ENCODE assay signal across 1 cellular context in genomic region chr1:1599919-1600860, GRCh38.
TF ChIP-seq lines count a peak whose summit lies in the region.

FNDC10 (minus strand) TSS chr1:1600135; CDS start chr1:1600015, 120 bp downstream.

TF ChIP-seq in HepG2, 621 proteins besides CTCF, POLR2A, EP300 and RAD21 (continued from another document and continues in another):
- TF ChIP-seq PAX8 (CRISPR knock-in tag; IDR thresholded peaks at IDR 0.05; ENCODE audit: borderline replicate concordance) = no peak
- TF ChIP-seq, protein P1, sequence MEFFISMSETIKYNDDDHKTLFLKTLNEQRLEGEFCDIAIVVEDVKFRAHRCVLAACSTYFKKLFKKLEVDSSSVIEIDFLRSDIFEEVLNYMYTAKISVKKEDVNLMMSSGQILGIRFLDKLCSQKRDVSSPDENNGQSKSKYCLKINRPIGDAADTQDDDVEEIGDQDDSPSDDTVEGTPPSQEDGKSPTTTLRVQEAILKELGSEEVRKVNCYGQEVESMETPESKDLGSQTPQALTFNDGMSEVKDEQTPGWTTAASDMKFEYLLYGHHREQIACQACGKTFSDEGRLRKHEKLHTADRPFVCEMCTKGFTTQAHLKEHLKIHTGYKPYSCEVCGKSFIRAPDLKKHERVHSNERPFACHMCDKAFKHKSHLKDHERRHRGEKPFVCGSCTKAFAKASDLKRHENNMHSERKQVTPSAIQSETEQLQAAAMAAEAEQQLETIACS (CRISPR knock-in tag; IDR thresholded peaks at IDR 0.05) = 0 out of 2 replicates have a peak, but pooled peaks have one; percentile 27
- no peak for TF ChIP-seq ZNF446 (CRISPR knock-in tag; IDR thresholded peaks at IDR 0.05)
- TF ChIP-seq, protein P2, sequence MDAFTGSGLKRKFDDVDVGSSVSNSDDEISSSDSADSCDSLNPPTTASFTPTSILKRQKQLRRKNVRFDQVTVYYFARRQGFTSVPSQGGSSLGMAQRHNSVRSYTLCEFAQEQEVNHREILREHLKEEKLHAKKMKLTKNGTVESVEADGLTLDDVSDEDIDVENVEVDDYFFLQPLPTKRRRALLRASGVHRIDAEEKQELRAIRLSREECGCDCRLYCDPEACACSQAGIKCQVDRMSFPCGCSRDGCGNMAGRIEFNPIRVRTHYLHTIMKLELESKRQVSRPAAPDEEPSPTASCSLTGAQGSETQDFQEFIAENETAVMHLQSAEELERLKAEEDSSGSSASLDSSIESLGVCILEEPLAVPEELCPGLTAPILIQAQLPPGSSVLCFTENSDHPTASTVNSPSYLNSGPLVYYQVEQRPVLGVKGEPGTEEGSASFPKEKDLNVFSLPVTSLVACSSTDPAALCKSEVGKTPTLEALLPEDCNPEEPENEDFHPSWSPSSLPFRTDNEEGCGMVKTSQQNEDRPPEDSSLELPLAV (CRISPR knock-in tag; conservative IDR thresholded peaks at IDR 0.05; ENCODE audit: low read depth) = no peak
- no peak for TF ChIP-seq ZNF44 (CRISPR knock-in tag; IDR thresholded peaks at IDR 0.05)
- TF ChIP-seq, protein P3, sequence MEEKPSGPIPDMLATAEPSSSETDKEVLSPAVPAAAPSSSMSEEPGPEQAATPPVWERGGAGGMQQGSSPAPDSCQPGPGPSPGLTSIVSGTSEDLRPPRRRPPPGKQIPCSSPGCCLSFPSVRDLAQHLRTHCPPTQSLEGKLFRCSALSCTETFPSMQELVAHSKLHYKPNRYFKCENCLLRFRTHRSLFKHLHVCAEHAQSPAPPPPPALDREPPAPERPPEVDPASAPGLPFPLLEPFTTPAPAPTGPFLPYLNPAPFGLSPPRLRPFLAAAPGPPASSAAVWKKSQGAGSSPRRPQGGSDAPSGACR (CRISPR knock-in tag; IDR thresholded peaks at IDR 0.05) = 0 out of 2 replicates have a peak, but pooled peaks have one; percentile 23
- TF ChIP-seq ZNF274 (CRISPR knock-in tag; IDR thresholded peaks at IDR 0.05) = 0 out of 2 replicates have a peak, but pooled peaks have one; percentile 11
- TF ChIP-seq, protein P4, sequence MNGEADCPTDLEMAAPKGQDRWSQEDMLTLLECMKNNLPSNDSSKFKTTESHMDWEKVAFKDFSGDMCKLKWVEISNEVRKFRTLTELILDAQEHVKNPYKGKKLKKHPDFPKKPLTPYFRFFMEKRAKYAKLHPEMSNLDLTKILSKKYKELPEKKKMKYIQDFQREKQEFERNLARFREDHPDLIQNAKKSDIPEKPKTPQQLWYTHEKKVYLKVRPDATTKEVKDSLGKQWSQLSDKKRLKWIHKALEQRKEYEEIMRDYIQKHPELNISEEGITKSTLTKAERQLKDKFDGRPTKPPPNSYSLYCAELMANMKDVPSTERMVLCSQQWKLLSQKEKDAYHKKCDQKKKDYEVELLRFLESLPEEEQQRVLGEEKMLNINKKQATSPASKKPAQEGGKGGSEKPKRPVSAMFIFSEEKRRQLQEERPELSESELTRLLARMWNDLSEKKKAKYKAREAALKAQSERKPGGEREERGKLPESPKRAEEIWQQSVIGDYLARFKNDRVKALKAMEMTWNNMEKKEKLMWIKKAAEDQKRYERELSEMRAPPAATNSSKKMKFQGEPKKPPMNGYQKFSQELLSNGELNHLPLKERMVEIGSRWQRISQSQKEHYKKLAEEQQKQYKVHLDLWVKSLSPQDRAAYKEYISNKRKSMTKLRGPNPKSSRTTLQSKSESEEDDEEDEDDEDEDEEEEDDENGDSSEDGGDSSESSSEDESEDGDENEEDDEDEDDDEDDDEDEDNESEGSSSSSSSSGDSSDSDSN (CRISPR knock-in tag; IDR thresholded peaks at IDR 0.05) = peak; percentile 49; the same call in 1 of the 2 replicates
- TF ChIP-seq, protein P5, sequence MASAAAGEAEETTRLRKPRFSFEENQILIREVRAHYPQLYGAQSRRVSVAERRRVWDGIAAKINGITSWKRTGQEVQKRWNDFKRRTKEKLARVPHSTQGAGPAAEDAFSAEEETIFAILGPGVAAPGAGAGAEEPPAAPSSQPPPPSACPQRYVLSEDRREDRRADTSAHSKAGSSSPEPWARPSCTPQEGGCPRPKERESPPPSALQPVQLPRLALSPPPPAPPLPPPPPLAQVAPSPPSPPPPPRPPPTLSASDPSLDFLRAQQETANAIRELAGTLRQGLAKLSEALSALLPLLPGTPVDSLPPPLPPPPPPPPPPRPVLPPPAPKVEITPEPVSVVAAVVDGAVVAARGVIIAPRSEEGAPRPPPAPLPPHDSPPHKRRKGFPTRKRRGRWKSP (CRISPR knock-in tag; IDR thresholded peaks at IDR 0.05) = no peak
- 0 out of 2 replicates have a peak, but pooled peaks have one; percentile 20 for TF ChIP-seq ZNF589 (CRISPR knock-in tag; conservative IDR thresholded peaks at IDR 0.05)
- 0 out of 2 replicates have a peak, but pooled peaks have one; percentile 35 for TF ChIP-seq ZC3H13 (CRISPR knock-in tag; IDR thresholded peaks at IDR 0.05)
- no peak for TF ChIP-seq KLF16 (CRISPR knock-in tag; IDR thresholded peaks at IDR 0.05)
- TF ChIP-seq HNRNPK (IDR thresholded peaks at IDR 0.05; ENCODE audit: low read depth, low read length, poor library complexity, severe bottlenecking) = peak; percentile 63
- 0 out of 2 replicates have a peak, but pooled peaks have one; percentile 51 for TF ChIP-seq ARNT2 (CRISPR knock-in tag; IDR thresholded peaks at IDR 0.05; ENCODE audit: low read depth)
- no peak for TF ChIP-seq ZNF761 (CRISPR knock-in tag; conservative IDR thresholded peaks at IDR 0.05)
- TF ChIP-seq GABPB1 (CRISPR knock-in tag; IDR thresholded peaks at IDR 0.05) = 0 out of 2 replicates have a peak, but pooled peaks have one; percentile 31
- TF ChIP-seq ELF4 (CRISPR knock-in tag; IDR thresholded peaks at IDR 0.05; ENCODE audit: borderline replicate concordance) = no peak
- peak; percentile 19; the same call in 1 of the 2 replicates for TF ChIP-seq ZFY (CRISPR knock-in tag; IDR thresholded peaks at IDR 0.05)
- TF ChIP-seq MEIS1 (CRISPR knock-in tag; IDR thresholded peaks at IDR 0.05; ENCODE audit: borderline replicate concordance) = no peak
- no peak for TF ChIP-seq ZNF225 (CRISPR knock-in tag; IDR thresholded peaks at IDR 0.05)
- 0 out of 2 replicates have a peak, but pooled peaks have one; percentile 31 for TF ChIP-seq TBX2 (CRISPR knock-in tag; IDR thresholded peaks at IDR 0.05; ENCODE audit: borderline replicate concordance)
- TF ChIP-seq POLR2G (IDR thresholded peaks at IDR 0.05; ENCODE audit: low read depth, low read length) = no peak
- TF ChIP-seq ZNF430 (CRISPR knock-in tag; IDR thresholded peaks at IDR 0.05) = no peak
- TF ChIP-seq, protein P6, sequence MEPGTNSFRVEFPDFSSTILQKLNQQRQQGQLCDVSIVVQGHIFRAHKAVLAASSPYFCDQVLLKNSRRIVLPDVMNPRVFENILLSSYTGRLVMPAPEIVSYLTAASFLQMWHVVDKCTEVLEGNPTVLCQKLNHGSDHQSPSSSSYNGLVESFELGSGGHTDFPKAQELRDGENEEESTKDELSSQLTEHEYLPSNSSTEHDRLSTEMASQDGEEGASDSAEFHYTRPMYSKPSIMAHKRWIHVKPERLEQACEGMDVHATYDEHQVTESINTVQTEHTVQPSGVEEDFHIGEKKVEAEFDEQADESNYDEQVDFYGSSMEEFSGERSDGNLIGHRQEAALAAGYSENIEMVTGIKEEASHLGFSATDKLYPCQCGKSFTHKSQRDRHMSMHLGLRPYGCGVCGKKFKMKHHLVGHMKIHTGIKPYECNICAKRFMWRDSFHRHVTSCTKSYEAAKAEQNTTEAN (CRISPR knock-in tag; conservative IDR thresholded peaks at IDR 0.05) = no peak
- TF ChIP-seq JUN (CRISPR knock-in tag; IDR thresholded peaks at IDR 0.05) = no peak
- 0 out of 2 replicates have a peak, but pooled peaks have one; percentile 10 for TF ChIP-seq KDM5B (CRISPR knock-in tag; IDR thresholded peaks at IDR 0.05; ENCODE audit: borderline replicate concordance)
- no peak for TF ChIP-seq DMAP1 (CRISPR knock-in tag; IDR thresholded peaks at IDR 0.05)
- TF ChIP-seq, protein P7, sequence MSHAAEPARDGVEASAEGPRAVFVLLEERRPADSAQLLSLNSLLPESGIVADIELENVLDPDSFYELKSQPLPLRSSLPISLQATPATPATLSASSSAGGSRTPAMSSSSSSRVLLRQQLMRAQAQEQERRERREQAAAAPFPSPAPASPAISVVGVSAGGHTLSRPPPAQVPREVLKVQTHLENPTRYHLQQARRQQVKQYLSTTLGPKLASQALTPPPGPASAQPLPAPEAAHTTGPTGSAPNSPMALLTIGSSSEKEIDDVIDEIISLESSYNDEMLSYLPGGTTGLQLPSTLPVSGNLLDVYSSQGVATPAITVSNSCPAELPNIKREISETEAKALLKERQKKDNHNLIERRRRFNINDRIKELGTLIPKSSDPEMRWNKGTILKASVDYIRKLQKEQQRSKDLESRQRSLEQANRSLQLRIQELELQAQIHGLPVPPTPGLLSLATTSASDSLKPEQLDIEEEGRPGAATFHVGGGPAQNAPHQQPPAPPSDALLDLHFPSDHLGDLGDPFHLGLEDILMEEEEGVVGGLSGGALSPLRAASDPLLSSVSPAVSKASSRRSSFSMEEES (CRISPR knock-in tag; IDR thresholded peaks at IDR 0.05) = no peak
- TF ChIP-seq ZNF724P (CRISPR knock-in tag; IDR thresholded peaks at IDR 0.05; ENCODE audit: borderline replicate concordance) = 0 out of 2 replicates have a peak, but pooled peaks have one; percentile 57
- TF ChIP-seq, protein P8, sequence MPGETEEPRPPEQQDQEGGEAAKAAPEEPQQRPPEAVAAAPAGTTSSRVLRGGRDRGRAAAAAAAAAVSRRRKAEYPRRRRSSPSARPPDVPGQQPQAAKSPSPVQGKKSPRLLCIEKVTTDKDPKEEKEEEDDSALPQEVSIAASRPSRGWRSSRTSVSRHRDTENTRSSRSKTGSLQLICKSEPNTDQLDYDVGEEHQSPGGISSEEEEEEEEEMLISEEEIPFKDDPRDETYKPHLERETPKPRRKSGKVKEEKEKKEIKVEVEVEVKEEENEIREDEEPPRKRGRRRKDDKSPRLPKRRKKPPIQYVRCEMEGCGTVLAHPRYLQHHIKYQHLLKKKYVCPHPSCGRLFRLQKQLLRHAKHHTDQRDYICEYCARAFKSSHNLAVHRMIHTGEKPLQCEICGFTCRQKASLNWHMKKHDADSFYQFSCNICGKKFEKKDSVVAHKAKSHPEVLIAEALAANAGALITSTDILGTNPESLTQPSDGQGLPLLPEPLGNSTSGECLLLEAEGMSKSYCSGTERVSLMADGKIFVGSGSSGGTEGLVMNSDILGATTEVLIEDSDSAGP (CRISPR knock-in tag; IDR thresholded peaks at IDR 0.05; ENCODE audit: borderline replicate concordance) = peak; percentile 60; the same call in 1 of the 2 replicates
- peak; percentile 92 for TF ChIP-seq CHCHD3 (CRISPR knock-in tag; IDR thresholded peaks at IDR 0.05)
- TF ChIP-seq SATB2 (CRISPR knock-in tag; IDR thresholded peaks at IDR 0.05) = no peak
- no peak for TF ChIP-seq ZBTB37 (CRISPR knock-in tag; IDR thresholded peaks at IDR 0.05)
- TF ChIP-seq, protein P9, sequence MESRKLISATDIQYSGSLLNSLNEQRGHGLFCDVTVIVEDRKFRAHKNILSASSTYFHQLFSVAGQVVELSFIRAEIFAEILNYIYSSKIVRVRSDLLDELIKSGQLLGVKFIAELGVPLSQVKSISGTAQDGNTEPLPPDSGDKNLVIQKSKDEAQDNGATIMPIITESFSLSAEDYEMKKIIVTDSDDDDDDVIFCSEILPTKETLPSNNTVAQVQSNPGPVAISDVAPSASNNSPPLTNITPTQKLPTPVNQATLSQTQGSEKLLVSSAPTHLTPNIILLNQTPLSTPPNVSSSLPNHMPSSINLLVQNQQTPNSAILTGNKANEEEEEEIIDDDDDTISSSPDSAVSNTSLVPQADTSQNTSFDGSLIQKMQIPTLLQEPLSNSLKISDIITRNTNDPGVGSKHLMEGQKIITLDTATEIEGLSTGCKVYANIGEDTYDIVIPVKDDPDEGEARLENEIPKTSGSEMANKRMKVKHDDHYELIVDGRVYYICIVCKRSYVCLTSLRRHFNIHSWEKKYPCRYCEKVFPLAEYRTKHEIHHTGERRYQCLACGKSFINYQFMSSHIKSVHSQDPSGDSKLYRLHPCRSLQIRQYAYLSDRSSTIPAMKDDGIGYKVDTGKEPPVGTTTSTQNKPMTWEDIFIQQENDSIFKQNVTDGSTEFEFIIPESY (CRISPR knock-in tag; IDR thresholded peaks at IDR 0.05) = no peak
- TF ChIP-seq ZSCAN31 (CRISPR knock-in tag; IDR thresholded peaks at IDR 0.05; ENCODE audit: low read depth) = no peak
- TF ChIP-seq ZNF484 (CRISPR knock-in tag; IDR thresholded peaks at IDR 0.05; ENCODE audit: borderline replicate concordance, low read depth) = no peak
- 0 out of 2 replicates have a peak, but pooled peaks have one; percentile 24 for TF ChIP-seq NR0B2 (CRISPR knock-in tag; IDR thresholded peaks at IDR 0.05)
- TF ChIP-seq DDIT3 (CRISPR knock-in tag; IDR thresholded peaks at IDR 0.05) = no peak
- TF ChIP-seq ZSCAN25 (CRISPR knock-in tag; IDR thresholded peaks at IDR 0.05) = 0 out of 2 replicates have a peak, but pooled peaks have one; percentile 58
- no peak for TF ChIP-seq MED13 (CRISPR knock-in tag; IDR thresholded peaks at IDR 0.05)
- TF ChIP-seq ZNF841 (CRISPR knock-in tag; IDR thresholded peaks at IDR 0.05; ENCODE audit: borderline replicate concordance) = no peak
- no peak for TF ChIP-seq PCBP2 (optimal IDR thresholded peaks at IDR 0.05; ENCODE audit: low read depth, low read length, poor library complexity, severe bottlenecking)
- TF ChIP-seq HOXA3 (CRISPR knock-in tag; IDR thresholded peaks at IDR 0.05) = peak; percentile 35
- TF ChIP-seq, protein P10, sequence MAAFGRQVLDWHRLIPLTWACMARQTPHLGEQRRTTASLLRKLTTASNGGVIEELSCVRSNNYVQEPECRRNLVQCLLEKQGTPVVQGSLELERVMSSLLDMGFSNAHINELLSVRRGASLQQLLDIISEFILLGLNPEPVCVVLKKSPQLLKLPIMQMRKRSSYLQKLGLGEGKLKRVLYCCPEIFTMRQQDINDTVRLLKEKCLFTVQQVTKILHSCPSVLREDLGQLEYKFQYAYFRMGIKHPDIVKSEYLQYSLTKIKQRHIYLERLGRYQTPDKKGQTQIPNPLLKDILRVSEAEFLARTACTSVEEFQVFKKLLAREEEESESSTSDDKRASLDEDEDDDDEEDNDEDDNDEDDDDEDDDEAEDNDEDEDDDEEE (CRISPR knock-in tag; IDR thresholded peaks at IDR 0.05) = peak; percentile 31; the same call in 1 of the 2 replicates
- TF ChIP-seq ZNF83 (CRISPR knock-in tag; IDR thresholded peaks at IDR 0.05; ENCODE audit: borderline replicate concordance) = no peak
